Comparison of ENCODE assay signal across 13 cellular contexts in the genomic region with DNA sequence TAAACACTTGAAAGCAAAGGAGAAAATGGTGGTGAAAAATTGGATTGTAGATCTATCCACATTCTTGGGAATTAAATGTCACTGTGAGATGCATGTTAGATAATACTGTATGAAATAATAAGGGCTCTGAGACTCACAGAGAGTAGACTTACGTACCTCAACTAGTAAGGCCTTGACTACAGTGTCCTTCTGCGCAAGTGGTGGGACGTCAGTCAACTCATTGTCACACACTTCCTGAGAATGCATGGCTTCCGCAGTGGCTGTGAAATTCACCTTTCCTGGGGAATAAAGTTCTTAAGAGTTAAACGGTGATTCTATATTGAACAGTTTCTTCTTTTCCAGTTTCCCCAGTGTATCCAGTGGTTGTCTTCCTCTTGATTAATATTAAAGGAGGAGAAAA. TPM values are rescaled to one million over a fixed set of nuclear protein-coding genes. Genes with fewer than 3 reads are reported as not detected.
DNase-seq lines count a peak whose midpoint lies in the region; ATAC-seq and TF ChIP-seq lines count a peak whose summit lies in the region.
"Had no signal": no experiment of that assay in that cellular context is flagged by ENCODE, and none has a peak within 500 bp of the region (broad histone marks: within the 10 kb centered on the region; RNA-seq: fewer than 3 reads in every experiment).

No MANE protein-coding gene starts in this region.

- no peak overlapping the region for H4K91ac ChIP-seq in H9 (ENCODE audit: insufficient read length, low read depth, low read length)

- H3K9me3 Mint-ChIP-seq in activated naive CD4-positive, alpha-beta T cell treated with anti-CD3 and anti-CD28 coated beads, Interleukin-2, amount 10 ng/mL, durations not matched to agents 7 days and 5 days = no peaks in the 10 kb centered on the region
- peaks cover 0 to under 1% of the 10 kb centered on the region in 2 donors for H3K9me3 Mint-ChIP-seq in activated naive CD4-positive, alpha-beta T cell treated with anti-CD3 and anti-CD28 coated beads, Interleukin-2, amount 50 U/mL, for 72 hours
- no peaks in the 10 kb centered on the region for H3K9me3 Mint-ChIP-seq in activated naive CD8-positive, alpha-beta T cell treated with anti-CD3 and anti-CD28 coated beads, Interleukin-2, amount 10 ng/mL, durations not matched to agents 7 days and 5 days
- no peaks in the 10 kb centered on the region for H3K9me3 Mint-ChIP-seq in H9
- H3K9me3 Mint-ChIP-seq: activated naive CD4-positive, alpha-beta T cell treated with anti-CD3 and anti-CD28 coated beads, Interleukin-2, amount 50 U/mL, for 24 hours had no signal

- WGBS in thymus = 86% methylated on average over 5 of the region's 5 CpGs
- WGBS in H9 (ENCODE audit: extremely low coverage, insufficient read length, low lambda C conversion rate) = no CpG with 5 or more reads among the region's 5 CpGs

- peak overlapping the region; percentile 6 for H3K4me3 Mint-ChIP-seq in activated naive CD4-positive, alpha-beta T cell treated with anti-CD3 and anti-CD28 coated beads, Interleukin-2, amount 10 ng/mL, durations not matched to agents 7 days and 5 days
- H3K4me3 Mint-ChIP-seq in activated naive CD8-positive, alpha-beta T cell treated with anti-CD3 and anti-CD28 coated beads, Interleukin-2, amount 10 ng/mL, durations not matched to agents 7 days and 5 days = peak overlapping the region; percentile 87
- no peak overlapping the region for H3K4me3 Mint-ChIP-seq in H9
- H3K4me3 Mint-ChIP-seq: nephron progenitor cell had no signal

- no peaks in the 10 kb centered on the region for H3K9me3 ChIP-seq in mononuclear cell (ENCODE audit: low read depth, low read length)
- no peaks in the 10 kb centered on the region for H3K9me3 ChIP-seq in thymus (ENCODE audit: control insufficient read depth)
- no peaks in the 10 kb centered on the region for H3K9me3 ChIP-seq in H9 (ENCODE audit: control insufficient read depth, low read depth, low read length)

- no peaks in the 10 kb centered on the region for H3K36me3 ChIP-seq in thymus (ENCODE audit: control insufficient read depth, insufficient read depth)

- no peak overlapping the region for H3T11ph ChIP-seq in H9 (ENCODE audit: low read length)

- no peak overlapping the region for H4K8ac ChIP-seq in H9 (replicated peaks; ENCODE audit: insufficient read length, low read depth, low read length)

- peaks cover 3% of the 10 kb centered on the region for H3K4me1 ChIP-seq in mononuclear cell (ENCODE audit: insufficient read depth, low read length)
- H3K4me1 ChIP-seq in thymus (ENCODE audit: control insufficient read depth, insufficient read depth, low read length) = no peaks in the 10 kb centered on the region
- H3K4me1 ChIP-seq in H9 (ENCODE audit: insufficient read depth, low read length) = no peaks in the 10 kb centered on the region

- no peak overlapping the region for H2AFZ ChIP-seq in H9 (ENCODE audit: low read length)

- no peaks in the 10 kb centered on the region for H4K20me1 ChIP-seq in H9 (ENCODE audit: control insufficient read depth, insufficient read depth, insufficient read length)

- peaks cover 19% of the 10 kb centered on the region for H3K4me1 Mint-ChIP-seq in activated naive CD4-positive, alpha-beta T cell treated with anti-CD3 and anti-CD28 coated beads, Interleukin-2, amount 10 ng/mL, durations not matched to agents 7 days and 5 days
- peaks cover 9% of the 10 kb centered on the region for H3K4me1 Mint-ChIP-seq in activated naive CD8-positive, alpha-beta T cell treated with anti-CD3 and anti-CD28 coated beads, Interleukin-2, amount 10 ng/mL, durations not matched to agents 7 days and 5 days
- H3K4me1 Mint-ChIP-seq in H9 = no peaks in the 10 kb centered on the region
- H3K4me1 Mint-ChIP-seq: nephron progenitor cell had no signal

- no peak overlapping the region for H3K4me2 ChIP-seq in H9 (ENCODE audit: insufficient read depth, insufficient read length, low read length)

- no peak overlapping the region for H2BK15ac ChIP-seq in H9 (ENCODE audit: low read depth, low read length)

- H3K56ac ChIP-seq in H9 (ENCODE audit: insufficient read length, low read depth, low read length) = no peak overlapping the region

- no peak overlapping the region for H2BK12ac ChIP-seq in H9 (ENCODE audit: insufficient read length, low read depth, low read length)

- H2BK5ac ChIP-seq in H9 (ENCODE audit: insufficient read length, low read length) = no peak overlapping the region

- H3K27ac ChIP-seq in thymus (ENCODE audit: low read depth) = no peak overlapping the region
- no peak overlapping the region for H3K27ac ChIP-seq in H9 (ENCODE audit: insufficient read length, low read depth, low read length)

- no peak for ATAC-seq in activated naive CD4-positive, alpha-beta T cell treated with anti-CD3 and anti-CD28 coated beads, Interleukin-2, amount 50 U/mL, for 72 hours
- ATAC-seq in activated naive CD8-positive, alpha-beta T cell treated with anti-CD3 and anti-CD28 coated beads, Interleukin-2, amount 10 ng/mL, durations not matched to agents 7 days and 5 days (ENCODE audit: low read depth) = no peak

- no peak overlapping the region for H3K4ac ChIP-seq in H9 (ENCODE audit: low read depth, low read length)

- no peak for TF ChIP-seq CTCF in H9 (conservative IDR thresholded peaks at IDR 0.05)

- no peak overlapping the region for H3K18ac ChIP-seq in H9 (ENCODE audit: insufficient read length, low read depth, low read length)

- CTCF ChIA-PET in activated naive CD4-positive, alpha-beta T cell treated with anti-CD3 and anti-CD28 coated beads, Interleukin-2, amount 10 ng/mL, durations not matched to agents 7 days and 5 days (lab: Charles Lee) = no interaction called here

- H3K23ac ChIP-seq in H9 (ENCODE audit: insufficient read length, low read depth, low read length) = no peak overlapping the region

- H3K4me3 ChIP-seq in mononuclear cell (ENCODE audit: low read length) = peak overlapping the region; percentile 33
- peak overlapping the region; percentile 40 for H3K4me3 ChIP-seq in thymus (ENCODE audit: low read length)

- no peaks in the 10 kb centered on the region for H3K23me2 ChIP-seq in H9 (ENCODE audit: insufficient read length, low read depth, low read length, poor library complexity, severe bottlenecking)

- no peak overlapping the region for H3K9ac ChIP-seq in H9 (ENCODE audit: extremely low read depth, insufficient read length, low read length)

- H3K27me3 ChIP-seq in mononuclear cell (ENCODE audit: insufficient read depth, low read length) (no peaks in the 10 kb centered on the region), thymus (ENCODE audit: control insufficient read depth, insufficient read depth) (no peaks in the 10 kb centered on the region), H9 (ENCODE audit: insufficient read depth, low read length) (no peaks in the 10 kb centered on the region)

- no peak overlapping the region for H3K27ac Mint-ChIP-seq in activated naive CD4-positive, alpha-beta T cell treated with anti-CD3 and anti-CD28 coated beads, Interleukin-2, amount 10 ng/mL, durations not matched to agents 7 days and 5 days
- H3K27ac Mint-ChIP-seq in activated naive CD4-positive, alpha-beta T cell treated with anti-CD3 and anti-CD28 coated beads, Interleukin-2, amount 50 U/mL, for 72 hours = no peak overlapping the region
- no peak overlapping the region for H3K27ac Mint-ChIP-seq in activated naive CD8-positive, alpha-beta T cell treated with anti-CD3 and anti-CD28 coated beads, Interleukin-2, amount 10 ng/mL, durations not matched to agents 7 days and 5 days
- H3K27ac Mint-ChIP-seq in H9 = no peak overlapping the region
- H3K27ac Mint-ChIP-seq: nephron progenitor cell had no signal

- no peak for DNase-seq in activated naive CD4-positive, alpha-beta T cell treated with anti-CD3 and anti-CD28 coated beads, Interleukin-2, amount 10 ng/mL, durations not matched to agents 7 days and 5 days
- no peak for DNase-seq in activated naive CD4-positive, alpha-beta T cell treated with anti-CD3 and anti-CD28 coated beads, Interleukin-2, amount 50 U/mL, for 72 hours (ENCODE audit: low spot score in 2 of 2)
- DNase-seq in activated naive CD8-positive, alpha-beta T cell treated with anti-CD3 and anti-CD28 coated beads, Interleukin-2, amount 10 ng/mL, durations not matched to agents 7 days and 5 days = no peak
- DNase-seq in H9 (no peak), mesenteric fat pad (ENCODE audit: low spot score) (no peak), AML-193 (lab: John Stamatoyannopoulos, UW) (no peak)
- DNase-seq: activated CD4-positive, alpha-beta T cell treated with anti-CD3 and anti-CD28 coated beads for 1 hour; NCI-H2107; nephron progenitor cell had no signal

- H3K79me1 ChIP-seq in H9 (ENCODE audit: insufficient read depth, low read depth, low read length, poor library complexity, severe bottlenecking) = no peaks in the 10 kb centered on the region

- no peak overlapping the region for H2AK5ac ChIP-seq in H9 (ENCODE audit: insufficient read length, low read length)

- H3K36me3 Mint-ChIP-seq in activated naive CD4-positive, alpha-beta T cell treated with anti-CD3 and anti-CD28 coated beads, Interleukin-2, amount 10 ng/mL, durations not matched to agents 7 days and 5 days = peaks cover 1% of the 10 kb centered on the region
- H3K36me3 Mint-ChIP-seq in activated naive CD4-positive, alpha-beta T cell treated with anti-CD3 and anti-CD28 coated beads, Interleukin-2, amount 50 U/mL, for 72 hours = peaks cover 5% of the 10 kb centered on the region in 2 donors
- H3K36me3 Mint-ChIP-seq in activated naive CD8-positive, alpha-beta T cell treated with anti-CD3 and anti-CD28 coated beads, Interleukin-2, amount 10 ng/mL, durations not matched to agents 7 days and 5 days = no peaks in the 10 kb centered on the region
- no peaks in the 10 kb centered on the region for H3K36me3 Mint-ChIP-seq in H9 (ENCODE audit: insufficient read depth in 1 of 3, low read depth in 3 of 3)

- no peaks in the 10 kb centered on the region for H3K79me2 ChIP-seq in H9 (ENCODE audit: insufficient read depth, low read length)

- H2BK20ac ChIP-seq in H9 (ENCODE audit: low read depth, low read length, poor library complexity, severe bottlenecking) = no peak overlapping the region

- no peak overlapping the region for H3K14ac ChIP-seq in H9 (ENCODE audit: insufficient read depth, low read length)

- H4K5ac ChIP-seq in H9 (ENCODE audit: insufficient read length, low read depth, low read length) = no peak overlapping the region

- H3K27me3 Mint-ChIP-seq in activated naive CD4-positive, alpha-beta T cell treated with anti-CD3 and anti-CD28 coated beads, Interleukin-2, amount 10 ng/mL, durations not matched to agents 7 days and 5 days = peaks cover 19% of the 10 kb centered on the region
- no peaks in the 10 kb centered on the region for H3K27me3 Mint-ChIP-seq in activated naive CD8-positive, alpha-beta T cell treated with anti-CD3 and anti-CD28 coated beads, Interleukin-2, amount 10 ng/mL, durations not matched to agents 7 days and 5 days
- no peaks in the 10 kb centered on the region for H3K27me3 Mint-ChIP-seq in H9 (ENCODE audit: low read depth)

- H2BK120ac ChIP-seq in H9 (ENCODE audit: low read depth, low read length, poor library complexity, severe bottlenecking) = no peak overlapping the region

- POLR2A ChIA-PET in activated naive CD8-positive, alpha-beta T cell treated with anti-CD3 and anti-CD28 coated beads, Interleukin-2, amount 10 ng/mL, durations not matched to agents 7 days and 5 days (lab: Charles Lee) = no interaction called here

RNA-seq across cellular contexts. Expression of gene PZP, which starts 32.6 kb away (rescaled TPM):
- not detected for total RNA-seq in activated naive CD4-positive, alpha-beta T cell treated with anti-CD3 and anti-CD28 coated beads, Interleukin-2, amount 50 U/mL, for 72 hours
- not detected for total RNA-seq in activated naive CD8-positive, alpha-beta T cell treated with anti-CD3 and anti-CD28 coated beads, Interleukin-2, amount 10 ng/mL, durations not matched to agents 7 days and 5 days
- total RNA-seq in mononuclear cell (not detected), H9 (2021) (not detected in 2 replicates), mesenteric fat pad (0.61 TPM)
- 0.21 TPM for polyA plus RNA-seq in thymus
- total RNA-seq: H4 had no signal

Comparison
In these comparisons a context has a peak if more than half of its experiments do, and no peak if none do; other contexts are left out.
1. H3K4me3 Mint-ChIP-seq: peak in activated naive CD4-positive, alpha-beta T cell treated with anti-CD3 and anti-CD28 coated beads, Interleukin-2, amount 10 ng/mL, durations not matched to agents 7 days and 5 days (single experiment) and activated naive CD8-positive, alpha-beta T cell treated with anti-CD3 and anti-CD28 coated beads, Interleukin-2, amount 10 ng/mL, durations not matched to agents 7 days and 5 days (single experiment); none in H9 (0 of 2).